In genomic region chr7:106980358-106980685, GRCh38 we compare ENCODE assay signal across 19 cellular contexts.
DNase-seq lines count a peak whose midpoint lies in the region; ATAC-seq and TF ChIP-seq lines count a peak whose summit lies in the region.
"Had no signal": no experiment of that assay in that cellular context is flagged by ENCODE, and none has a peak within 500 bp of the region (broad histone marks: within the 10 kb centered on the region; RNA-seq: fewer than 3 reads in every experiment).

No MANE protein-coding gene starts in this region.

- intact Hi-C loops in testis (cut with DNase I; ENCODE audit: low total_unique reads) = no loop called here
- intact Hi-C loops in upper lobe of right lung (cut with DNase I) = no loop called here
- intact Hi-C loops in esophagus muscularis mucosa (cut with DNase I) = no loop called here
- intact Hi-C loops in CD4-positive, alpha-beta memory T cell (cut with micrococcal nuclease) = no loop called here

- no peaks in the 10 kb centered on the region for H3K36me3 Mint-ChIP-seq in GM23338 (ENCODE audit: low read depth)
- no peaks in the 10 kb centered on the region for H3K36me3 Mint-ChIP-seq in CD4-positive, alpha-beta memory T cell
- no peaks in the 10 kb centered on the region for H3K36me3 Mint-ChIP-seq in activated CD8-positive, alpha-beta memory T cell treated with anti-CD3 and anti-CD28 coated beads, Interleukin-2, amount 10 ng/mL, durations not matched to agents 7 days and 5 days
- H3K36me3 Mint-ChIP-seq: CD8-positive, alpha-beta T cell had no signal

- H3K4me2 ChIP-seq in GM23338 (no peak overlapping the region), parathyroid adenoma (ENCODE audit: low read length) (peak overlapping the region; percentile 3)

- TF ChIP-seq CTCF in GM23338 (conservative IDR thresholded peaks at IDR 0.05; ENCODE audit: low read depth in 2 of 2) (no peak), parathyroid adenoma (IDR thresholded peaks at IDR 0.05) (no peak), testis (IDR thresholded peaks at IDR 0.05) (no peak), upper lobe of right lung (IDR thresholded peaks at IDR 0.05) (no peak), esophagus muscularis mucosa (IDR thresholded peaks at IDR 0.05) (no peak)

- WGBS in testis, 2 donors = 35 to 65% methylated on average over 3 of the region's 3 CpGs
- WGBS in esophagus muscularis mucosa = 87% methylated on average over 3 of the region's 3 CpGs

- no peaks in the 10 kb centered on the region for H4K20me1 ChIP-seq in GM23338 (replicated peaks; ENCODE audit: insufficient read depth)

- H3K27ac Mint-ChIP-seq in GM23338 = no peak overlapping the region
- no peak overlapping the region for H3K27ac Mint-ChIP-seq in CD4-positive, alpha-beta memory T cell
- H3K27ac Mint-ChIP-seq in activated CD8-positive, alpha-beta memory T cell treated with anti-CD3 and anti-CD28 coated beads, Interleukin-2, amount 10 ng/mL, durations not matched to agents 7 days and 5 days = no peak overlapping the region
- H3K27ac Mint-ChIP-seq: CD8-positive, alpha-beta T cell; HFFc6 had no signal

- POLR2A ChIA-PET in CD4-positive, alpha-beta memory T cell (lab: Charles Lee; ENCODE audit: partially characterized antibody) = no interaction called here

- H3K27me3 Mint-ChIP-seq in GM23338 (ENCODE audit: insufficient read depth, low read depth, poor library complexity) = peaks cover 3% of the 10 kb centered on the region
- H3K27me3 Mint-ChIP-seq in CD4-positive, alpha-beta memory T cell = peaks cover 0 to 2% of the 10 kb centered on the region in 2 donors
- H3K27me3 Mint-ChIP-seq in activated CD8-positive, alpha-beta memory T cell treated with anti-CD3 and anti-CD28 coated beads, Interleukin-2, amount 10 ng/mL, durations not matched to agents 7 days and 5 days = no peaks in the 10 kb centered on the region

- no peak for DNase-seq in GM23338 (ENCODE audit: low spot score)
- DNase-seq in dermis microvascular lymphatic vessel endothelial cell (ENCODE audit: low read depth in 2 of 2) = peak; percentile 20 to 37
- DNase-seq in testis = no peak
- DNase-seq in upper lobe of right lung = no peak
- DNase-seq in esophagus muscularis mucosa (ENCODE audit: extremely low spot score) = no peak
- no peak for DNase-seq in CD4-positive, alpha-beta memory T cell
- DNase-seq in activated CD8-positive, alpha-beta memory T cell treated with anti-CD3 and anti-CD28 coated beads, Interleukin-2, amount 10 ng/mL, durations not matched to agents 7 days and 5 days = no peak
- DNase-seq: 8988T; C1 segment of cervical spinal cord; Calu3; CD8-positive, alpha-beta T cell; COR-L47; DMS53; DMS79 treated with DMSO at 0.1 percent for 48 hours; GF-D8; GOT3; HFFc6 had no signal

- no peak overlapping the region for H3K9ac ChIP-seq in parathyroid adenoma

- CTCF ChIA-PET in CD4-positive, alpha-beta memory T cell (lab: Charles Lee; ENCODE audit: partially characterized antibody) = no interaction called here
- CTCF ChIA-PET in activated CD8-positive, alpha-beta memory T cell treated with anti-CD3 and anti-CD28 coated beads, Interleukin-2, amount 10 ng/mL, durations not matched to agents 7 days and 5 days (lab: Charles Lee) = no interaction called here

- no peak for TF ChIP-seq EP300 in esophagus muscularis mucosa (IDR thresholded peaks at IDR 0.05)

- H3K27ac ChIP-seq in GM23338 (ENCODE audit: low read depth) (no peak overlapping the region), parathyroid adenoma (peak overlapping the region; percentile 91), testis (peak overlapping the region; percentile 82 to 85), upper lobe of right lung (no peak overlapping the region), esophagus muscularis mucosa (replicated peaks in 1 of 4) (no peak overlapping the region)
- H3K27ac ChIP-seq in CD4-positive, alpha-beta memory T cell (ENCODE audit: low read depth, low read length) = no peak overlapping the region

- H3K4me3 ChIP-seq in GM23338 = no peak overlapping the region
- no peak overlapping the region for H3K4me3 ChIP-seq in parathyroid adenoma (ENCODE audit: low read depth, low read length)
- H3K4me3 ChIP-seq in testis = no peak overlapping the region
- no peak overlapping the region for H3K4me3 ChIP-seq in upper lobe of right lung
- H3K4me3 ChIP-seq in esophagus muscularis mucosa = no peak overlapping the region
- H3K4me3 ChIP-seq in CD4-positive, alpha-beta memory T cell (ENCODE audit: low read length in 2 of 2) = no peak overlapping the region
- H3K4me3 ChIP-seq: HAP-1 had no signal

- H3K4me1 ChIP-seq in GM23338 (ENCODE audit: insufficient read depth) = peaks cover 4% of the 10 kb centered on the region; the same call in 1 of the 2 replicates
- peaks cover 44% of the 10 kb centered on the region for H3K4me1 ChIP-seq in parathyroid adenoma
- H3K4me1 ChIP-seq in testis = peaks cover 67% of the 10 kb centered on the region
- no peaks in the 10 kb centered on the region for H3K4me1 ChIP-seq in upper lobe of right lung
- peaks cover 0 to 9% (median 3%) of the 10 kb centered on the region in 4 donors for H3K4me1 ChIP-seq in esophagus muscularis mucosa
- no peaks in the 10 kb centered on the region for H3K4me1 ChIP-seq in CD4-positive, alpha-beta memory T cell (ENCODE audit: insufficient read depth, low read length)
- H3K4me1 ChIP-seq: HAP-1 had no signal

- TF ChIP-seq POLR2A in testis (IDR thresholded peaks at IDR 0.05) = no peak
- TF ChIP-seq POLR2A in esophagus muscularis mucosa (IDR thresholded peaks at IDR 0.05; ENCODE audit: low read depth) = no peak

- H3K4me1 Mint-ChIP-seq in GM23338 = peaks cover 16% of the 10 kb centered on the region
- peaks cover 0 to 2% (median 0%) of the 10 kb centered on the region in 4 donors for H3K4me1 Mint-ChIP-seq in CD4-positive, alpha-beta memory T cell
- H3K4me1 Mint-ChIP-seq in activated CD8-positive, alpha-beta memory T cell treated with anti-CD3 and anti-CD28 coated beads, Interleukin-2, amount 10 ng/mL, durations not matched to agents 7 days and 5 days = no peaks in the 10 kb centered on the region

- H3K79me2 ChIP-seq in GM23338 (replicated peaks; ENCODE audit: insufficient read depth) (no peaks in the 10 kb centered on the region), parathyroid adenoma (no peaks in the 10 kb centered on the region)

- H3K36me3 ChIP-seq in GM23338 (ENCODE audit: insufficient read depth) (no peaks in the 10 kb centered on the region), parathyroid adenoma (ENCODE audit: control insufficient read depth, insufficient read depth, low read length) (no peaks in the 10 kb centered on the region), testis (ENCODE audit: low read depth, missing control alignments) (no peaks in the 10 kb centered on the region), upper lobe of right lung (no peaks in the 10 kb centered on the region), esophagus muscularis mucosa (no peaks in the 10 kb centered on the region)
- H3K36me3 ChIP-seq in CD4-positive, alpha-beta memory T cell (ENCODE audit: insufficient read depth, low read length) = no peaks in the 10 kb centered on the region
- H3K36me3 ChIP-seq: HAP-1 had no signal

- H3F3A ChIP-seq in GM23338 (replicated peaks; ENCODE audit: low read depth) = no peaks in the 10 kb centered on the region

- H3K9me2 ChIP-seq in GM23338 (ENCODE audit: insufficient read depth) = no peaks in the 10 kb centered on the region

- peak overlapping the region; percentile 25; the same call in 1 of the 2 replicates for H2AFZ ChIP-seq in GM23338
- peak overlapping the region; percentile 76 for H2AFZ ChIP-seq in parathyroid adenoma

- ATAC-seq in GM23338 (no peak), upper lobe of right lung (no peak)
- ATAC-seq in activated CD8-positive, alpha-beta memory T cell treated with anti-CD3 and anti-CD28 coated beads, Interleukin-2, amount 10 ng/mL, durations not matched to agents 7 days and 5 days = no peak
- ATAC-seq: CD8-positive, alpha-beta T cell had no signal

- H3K4me3 Mint-ChIP-seq in GM23338 = no peak overlapping the region
- no peak overlapping the region for H3K4me3 Mint-ChIP-seq in CD4-positive, alpha-beta memory T cell
- no peak overlapping the region for H3K4me3 Mint-ChIP-seq in activated CD8-positive, alpha-beta memory T cell treated with anti-CD3 and anti-CD28 coated beads, Interleukin-2, amount 10 ng/mL, durations not matched to agents 7 days and 5 days
- H3K4me3 Mint-ChIP-seq: CD8-positive, alpha-beta T cell; HFFc6 had no signal

- H3K9me3 ChIP-seq in parathyroid adenoma (ENCODE audit: control insufficient read depth, low read length) (no peaks in the 10 kb centered on the region), testis (no peaks in the 10 kb centered on the region), upper lobe of right lung (no peaks in the 10 kb centered on the region), esophagus muscularis mucosa (no peaks in the 10 kb centered on the region)
- no peaks in the 10 kb centered on the region for H3K9me3 ChIP-seq in CD4-positive, alpha-beta memory T cell (ENCODE audit: control insufficient read depth in 1 of 2, low read length in 2 of 2)
- H3K9me3 ChIP-seq: HAP-1 had no signal

- H3K9me3 Mint-ChIP-seq in GM23338 = no peaks in the 10 kb centered on the region
- H3K9me3 Mint-ChIP-seq in CD4-positive, alpha-beta memory T cell = no peaks in the 10 kb centered on the region
- no peaks in the 10 kb centered on the region for H3K9me3 Mint-ChIP-seq in activated CD8-positive, alpha-beta memory T cell treated with anti-CD3 and anti-CD28 coated beads, Interleukin-2, amount 10 ng/mL, durations not matched to agents 7 days and 5 days (ENCODE audit: low read depth)
- H3K9me3 Mint-ChIP-seq: CD8-positive, alpha-beta T cell; HFFc6 had no signal

- H3K27me3 ChIP-seq in GM23338 (ENCODE audit: insufficient read depth) = no peaks in the 10 kb centered on the region
- no peaks in the 10 kb centered on the region for H3K27me3 ChIP-seq in parathyroid adenoma (ENCODE audit: control insufficient read depth, insufficient read depth, low read length)
- H3K27me3 ChIP-seq in testis = no peaks in the 10 kb centered on the region
- H3K27me3 ChIP-seq in upper lobe of right lung = no peaks in the 10 kb centered on the region
- H3K27me3 ChIP-seq in esophagus muscularis mucosa = no peaks in the 10 kb centered on the region
- H3K27me3 ChIP-seq in CD4-positive, alpha-beta memory T cell (ENCODE audit: insufficient read depth, low read length) = no peaks in the 10 kb centered on the region

TF ChIP-seq in GM23338, 12 proteins besides CTCF, POLR2A, EP300 and RAD21 (continues in another document):
- no peak for TF ChIP-seq ZNF331 (CRISPR knock-in tag; IDR thresholded peaks at IDR 0.05; ENCODE audit: low read depth)

Comparison
In these comparisons a context has a peak if more than half of its experiments do, and no peak if none do; other contexts are left out.
1. DNase-seq: peak in dermis microvascular lymphatic vessel endothelial cell (2 of 2); none in GM23338 (single experiment), testis (single experiment), upper lobe of right lung (single experiment), esophagus muscularis mucosa (single experiment), CD4-positive, alpha-beta memory T cell (0 of 5) and activated CD8-positive, alpha-beta memory T cell treated with anti-CD3 and anti-CD28 coated beads, Interleukin-2, amount 10 ng/mL, durations not matched to agents 7 days and 5 days (single experiment).
2. H3K27ac ChIP-seq: peak in parathyroid adenoma (single experiment) and testis (2 of 2); none in GM23338 (single experiment), upper lobe of right lung (single experiment), esophagus muscularis mucosa (0 of 4) and CD4-positive, alpha-beta memory T cell (single experiment).